ENCODE assay signal across 9 cellular contexts in the genomic region with DNA sequence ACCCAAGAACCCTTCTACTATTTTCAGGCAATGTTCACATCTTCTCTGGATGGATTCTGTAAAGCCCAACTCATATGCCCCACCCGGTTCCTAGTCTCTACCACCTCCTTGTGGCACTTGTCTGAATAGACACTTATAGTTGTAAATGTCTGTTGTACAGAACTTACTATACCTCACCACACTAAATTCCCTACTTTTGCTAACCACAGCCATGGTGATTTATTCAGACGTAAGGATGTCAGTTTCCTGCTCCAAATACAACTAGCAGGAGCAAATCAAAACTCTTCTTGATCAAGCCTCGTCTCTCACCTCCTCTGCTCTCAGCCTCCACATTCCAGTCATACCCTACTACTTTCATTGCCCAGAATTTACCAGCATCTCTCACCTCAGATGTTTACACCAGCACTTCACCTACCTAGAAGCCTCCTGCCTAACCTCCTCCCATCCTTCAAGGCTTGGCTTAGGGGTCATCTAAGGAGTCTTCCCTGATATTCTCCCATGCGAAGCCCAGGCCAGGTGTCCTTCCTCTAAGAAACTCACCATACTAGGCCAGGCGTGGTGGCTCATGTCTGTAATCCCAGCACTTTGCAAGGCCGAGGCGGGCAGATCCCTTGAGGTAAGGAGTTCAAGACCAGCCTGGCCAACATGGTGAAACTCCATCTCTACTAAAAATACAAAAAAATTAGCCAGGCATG.
DNase-seq lines count a peak whose midpoint lies in the region; ATAC-seq and TF ChIP-seq lines count a peak whose summit lies in the region.
"Had no signal": no experiment of that assay in that cellular context is flagged by ENCODE, and none has a peak within 500 bp of the region (broad histone marks: within the 10 kb centered on the region; RNA-seq: fewer than 3 reads in every experiment).

No MANE protein-coding gene starts in this region.

- DNase-seq in NCI-H187 (lab: John Stamatoyannopoulos, UW) (peak; percentile 21 to 24), NCI-H187 treated with DMSO at 0.1 percent for 48 hours (lab: John Stamatoyannopoulos, UW) (no peak), RKO (ENCODE audit: low spot score) (peak; percentile 52), chondrocyte (ENCODE audit: low spot score) (no peak), medulla oblongata (ENCODE audit: extremely low spot score) (peak; percentile 64), DMS153 treated with DMSO at 0.1 percent for 48 hours (lab: John Stamatoyannopoulos, UW; ENCODE audit: unreplicated experiment) (no peak)

- no peaks in the 10 kb centered on the region for H3K27me3 Mint-ChIP-seq in chondrocyte (ENCODE audit: low read depth)
- H3K27me3 Mint-ChIP-seq: CD8-positive, alpha-beta memory T cell had no signal

- peak; percentile 35 for ATAC-seq in HG03045 (IDR thresholded peaks at IDR 0.05; ENCODE audit: unreplicated experiment)
- ATAC-seq in HG02571 (IDR thresholded peaks at IDR 0.05; ENCODE audit: unreplicated experiment) = no peak

- no peaks in the 10 kb centered on the region for H3K9me3 Mint-ChIP-seq in chondrocyte (ENCODE audit: low read depth)
- H3K9me3 Mint-ChIP-seq: CD8-positive, alpha-beta memory T cell had no signal

- no peak overlapping the region for H3K4me3 Mint-ChIP-seq in chondrocyte (ENCODE audit: unreplicated experiment)

- H3K36me3 Mint-ChIP-seq in chondrocyte (ENCODE audit: low read depth) = no peaks in the 10 kb centered on the region

- peak; percentile 83 for TF ChIP-seq CTCF in chondrocyte (IDR thresholded peaks at IDR 0.05)

- H3K27ac Mint-ChIP-seq in chondrocyte (ENCODE audit: unreplicated experiment) = peak overlapping the region; percentile 13

- peaks cover 25% of the 10 kb centered on the region for H3K4me1 Mint-ChIP-seq in chondrocyte (ENCODE audit: low read depth)

Comparison
In these comparisons a context has a peak if more than half of its experiments do, and no peak if none do; other contexts are left out.
1. DNase-seq: peak in NCI-H187 (2 of 2), RKO (single experiment) and medulla oblongata (single experiment); none in NCI-H187 treated with DMSO at 0.1 percent for 48 hours (single experiment), chondrocyte (single experiment) and DMS153 treated with DMSO at 0.1 percent for 48 hours (single experiment).